17 cellular contexts compared by ENCODE assay signal in genomic region chr9:128153947-128154695, GRCh38. TPM values are rescaled to one million over a fixed set of nuclear protein-coding genes. Genes with fewer than 3 reads are reported as not detected.
A peak's percentile ranks its signal among the peaks of the same experiment; 100 is the strongest.
DNase-seq lines count a peak whose midpoint lies in the region; ATAC-seq and TF ChIP-seq lines count a peak whose summit lies in the region.
"Had no signal": no experiment of that assay in that cellular context is flagged by ENCODE, and none has a peak within 500 bp of the region (broad histone marks: within the 10 kb centered on the region; RNA-seq: fewer than 3 reads in every experiment).

No MANE protein-coding gene starts in this region.

- RAD21 ChIA-PET in HCT116 (lab: Charles Lee; ENCODE audit: low non-redundant PET in 1 of 2, low total read pairs in 2 of 2, uncharacterized antibody in 2 of 2, unreplicated experiment in 2 of 2) = no interaction called here

- no peak overlapping the region for H2AFZ ChIP-seq in HCT116 (ENCODE audit: low read depth, low read length, poor library complexity, severe bottlenecking)

- WGBS in spleen, 5 donors = 76 to 91% (median 85%) methylated on average over 10 to 13 of the region's 13 CpGs

- H3K4me2 ChIP-seq in HCT116 (ENCODE audit: low read length) = no peak overlapping the region
- H3K4me2 ChIP-seq: SK-N-SH had no signal

- intact Hi-C loops in HCT116 (cut with micrococcal nuclease) = no loop called here
- intact Hi-C loops in left ventricle myocardium superior (cut with micrococcal nuclease) = no loop called here
- intact Hi-C loops in spleen (cut with DNase I; ENCODE audit: low total_unique reads) = no loop called here

- H3K4me3 ChIP-seq in HCT116 (replicated peaks in 1 of 2; ENCODE audit: low read depth in 1 of 2, low read length in 2 of 2) = no peak overlapping the region
- H3K4me3 ChIP-seq in spleen = no peak overlapping the region

- peaks cover 8 to 20% of the 10 kb centered on the region in 2 experiments for H3K4me1 ChIP-seq in HCT116 (ENCODE audit: control insufficient read depth in 1 of 2, insufficient read depth in 2 of 2, low read length in 2 of 2)
- peaks cover 0 to 31% (median 6%) of the 10 kb centered on the region in 6 donors for H3K4me1 ChIP-seq in spleen

- no peak for DNase-seq in HCT116 (ENCODE audit: low read depth, low spot score)
- DNase-seq in left ventricle myocardium superior = peak; percentile 21
- peak; percentile 65 for DNase-seq in spleen
- DNase-seq in T-helper 17 cell = no peak
- no peak for DNase-seq in dedifferentiated amniotic fluid mesenchymal stem cell (ENCODE audit: extremely low spot score)
- DNase-seq: CD8-positive, alpha-beta T cell; GF-D8; IMR-90; MV-4-11; NCI-H1417 treated with DMSO at 0.1 percent for 48 hours; NCI-H2029; NCI-H2171 treated with DMSO at 0.1 percent for 48 hours; NCI-H774; SK-N-SH had no signal

- no peak for TF ChIP-seq RAD21 in HCT116 (IDR thresholded peaks at IDR 0.05; ENCODE audit: low read depth)

- no peak overlapping the region for H3K4me3 Mint-ChIP-seq in T-helper 17 cell
- H3K4me3 Mint-ChIP-seq: CD8-positive, alpha-beta T cell had no signal

- H3K27ac Mint-ChIP-seq in T-helper 17 cell = no peak overlapping the region
- H3K27ac Mint-ChIP-seq: CD8-positive, alpha-beta T cell had no signal

- no peak overlapping the region for H3K9ac ChIP-seq in HCT116 (ENCODE audit: low read length)
- H3K9ac ChIP-seq: SK-N-SH had no signal

- H3K9me2 ChIP-seq in HCT116 (ENCODE audit: insufficient read depth) = no peaks in the 10 kb centered on the region
- H3K9me2 ChIP-seq: SK-N-SH had no signal

- no peaks in the 10 kb centered on the region for H3K27me3 ChIP-seq in HCT116 (ENCODE audit: insufficient read depth, low read length)
- no peaks in the 10 kb centered on the region for H3K27me3 ChIP-seq in spleen (replicated peaks in 1 of 7)

- BruUV-seq in HCT116 (replicated peaks; lab: Mats Ljungman, UMichigan) = no TSS peak

- H3K9me3 ChIP-seq in HCT116 (ENCODE audit: control insufficient read depth in 1 of 2, insufficient read depth in 1 of 2, low read depth in 1 of 2, low read length in 2 of 2) = no peaks in the 10 kb centered on the region
- no peaks in the 10 kb centered on the region for H3K9me3 ChIP-seq in spleen
- H3K9me3 ChIP-seq in T-helper 17 cell (ENCODE audit: control insufficient read depth, low read length, poor library complexity, severe bottlenecking) = no peaks in the 10 kb centered on the region
- H3K9me3 ChIP-seq: SK-N-SH had no signal

- peaks cover 10% of the 10 kb centered on the region for H3K4me1 Mint-ChIP-seq in T-helper 17 cell

- no peaks in the 10 kb centered on the region for H3K27me3 Mint-ChIP-seq in T-helper 17 cell

- no peaks in the 10 kb centered on the region for H3K36me3 Mint-ChIP-seq in T-helper 17 cell (ENCODE audit: low read depth)
- H3K36me3 Mint-ChIP-seq: CD8-positive, alpha-beta T cell had no signal

- H3K27ac ChIP-seq in HCT116 (ENCODE audit: low read depth, low read length) = no peak overlapping the region
- H3K27ac ChIP-seq in spleen = no peak overlapping the region

- no peaks in the 10 kb centered on the region for H3K79me2 ChIP-seq in HCT116 (ENCODE audit: insufficient read depth, low read length)

- POLR2A ChIA-PET in HCT116 (lab: Charles Lee) = no interaction called here

- no peaks in the 10 kb centered on the region for H3K36me3 ChIP-seq in HCT116 (ENCODE audit: control insufficient read depth in 1 of 2, insufficient read depth in 2 of 2, low read length in 2 of 2)
- no peaks in the 10 kb centered on the region for H3K36me3 ChIP-seq in spleen

- no peaks in the 10 kb centered on the region for H4K20me1 ChIP-seq in HCT116 (ENCODE audit: insufficient read depth)

- TF ChIP-seq CTCF in HCT116 (IDR thresholded peaks at IDR 0.05 in 2 of 3, conservative IDR thresholded peaks at IDR 0.05 in 1 of 3; ENCODE audit: borderline replicate concordance in 1 of 3, insufficient read depth in 1 of 3, low read depth in 2 of 3, low read length in 2 of 3) (no peak), spleen (IDR thresholded peaks at IDR 0.05 in 8 of 11, conservative IDR thresholded peaks at IDR 0.05 in 3 of 11) (no peak)

- ATAC-seq in HCT116 (no peak), left ventricle myocardium superior (no peak), T-helper 17 cell (no peak)
- ATAC-seq: CD8-positive, alpha-beta T cell had no signal

- CTCF ChIA-PET in HCT116 (lab: Charles Lee) = no interaction called here

- no peak for TF ChIP-seq POLR2A in HCT116 (IDR thresholded peaks at IDR 0.05; ENCODE audit: borderline replicate concordance, extremely low read depth, insufficient read depth, insufficient read length)
- no peak for TF ChIP-seq POLR2A in spleen (IDR thresholded peaks at IDR 0.05)

TF ChIP-seq in HCT116, 20 proteins besides CTCF, POLR2A, EP300 and RAD21:
- TF ChIP-seq CBX3 (IDR thresholded peaks at IDR 0.05; ENCODE audit: low read depth) (no peak), POLR2AphosphoS5 (IDR thresholded peaks at IDR 0.05; ENCODE audit: low read depth, low read length) (peak; percentile 35; the same call in 1 of the 2 replicates)

RNA-seq across cellular contexts. Expression of gene LCN2, which starts 4.9 kb away (rescaled TPM):
- total RNA-seq in HCT116 (2021; ENCODE audit: unreplicated experiment) (9.2 TPM), left ventricle myocardium superior (0.32 TPM), spleen (100 to 1,000 TPM in 1 of 7 donors, 10 to 100 TPM in 5, 1 to 10 TPM in 1; 7.7 to 218 (median 20.3) TPM), T-helper 17 cell (1 to 10 TPM in 1 of 2 donors, not detected in 1; 9.3 TPM)
- polyA plus RNA-seq in HCT116 (2012) = 99.1 and 318 TPM in 2 replicates
- 10 to 100 TPM; 10.7 to 17.5 (median 13.3) TPM for polyA plus RNA-seq in spleen
- total RNA-seq: CD8-positive, alpha-beta T cell; IMR-90; NCI-H460 had no signal
- polyA plus RNA-seq: AG04450, BJ, IMR-90, SK-N-SH had no signal

RNA-seq across cellular contexts. Expression of gene BBLN, which starts 5.9 kb away (rescaled TPM):
- 119 TPM for total RNA-seq in HCT116 (2021; ENCODE audit: unreplicated experiment)
- 113 and 131 TPM in 2 replicates for polyA plus RNA-seq in HCT116 (2012)
- total RNA-seq in left ventricle myocardium superior = 41.7 TPM
- total RNA-seq in spleen = 100 to 1,000 TPM in 3 of 7 donors, 10 to 100 TPM in 4; 43.5 to 220 (median 59.2) TPM
- 100 to 1,000 TPM; 152 to 201 (median 178) TPM for polyA plus RNA-seq in spleen
- 10 to 100 TPM; 71.0 to 87.9 TPM for total RNA-seq in T-helper 17 cell

RNA-seq across cellular contexts. Expression of gene PTGES2, which starts 26.6 kb away (rescaled TPM):
- total RNA-seq in HCT116 (2021; ENCODE audit: unreplicated experiment) = 148 TPM
- polyA plus RNA-seq in HCT116 (2012) = 154 and 164 TPM in 2 replicates
- total RNA-seq in left ventricle myocardium superior = 157 TPM
- total RNA-seq in spleen = 10 to 100 TPM; 45.2 to 66.6 (median 58.5) TPM
- polyA plus RNA-seq in spleen = 10 to 100 TPM; 45.8 to 71.2 (median 54.0) TPM
- total RNA-seq in T-helper 17 cell = 10 to 100 TPM; 46.4 to 58.2 TPM

RNA-seq across cellular contexts. Expression of gene CIZ1, which starts 37.3 kb away (rescaled TPM):
- total RNA-seq in HCT116 (2021; ENCODE audit: unreplicated experiment) (144 TPM), left ventricle myocardium superior (76.6 TPM), spleen (10 to 100 TPM; 61.9 to 98.2 (median 89.2) TPM), T-helper 17 cell (100 to 1,000 TPM; 128 to 134 TPM)
- 132 and 147 TPM in 2 replicates for polyA plus RNA-seq in HCT116 (2012)
- 10 to 100 TPM; 24.7 to 50.0 (median 34.5) TPM for polyA plus RNA-seq in spleen

RNA-seq across cellular contexts. Expression of gene DNM1, which starts 49.1 kb away (rescaled TPM):
- total RNA-seq in HCT116 (2021; ENCODE audit: unreplicated experiment) (12.0 TPM), left ventricle myocardium superior (5.4 TPM), spleen (1 to 10 TPM in 6 of 7 donors, under 1 TPM in 1; 0.42 to 3.6 (median 2.1) TPM), T-helper 17 cell (1 to 10 TPM; 1.3 to 2.2 TPM)
- polyA plus RNA-seq in HCT116 (2012) = 10.3 and 11.1 TPM in 2 replicates
- polyA plus RNA-seq in spleen = 1 to 10 TPM; 1.2 to 1.3 (median 1.3) TPM

Comparison
In these comparisons a context has a peak if more than half of its experiments do, and no peak if none do; other contexts are left out.
1. DNase-seq: peak in left ventricle myocardium superior (single experiment) and spleen (single experiment); none in HCT116 (single experiment), T-helper 17 cell (0 of 3) and dedifferentiated amniotic fluid mesenchymal stem cell (single experiment).